In the genomic region with DNA sequence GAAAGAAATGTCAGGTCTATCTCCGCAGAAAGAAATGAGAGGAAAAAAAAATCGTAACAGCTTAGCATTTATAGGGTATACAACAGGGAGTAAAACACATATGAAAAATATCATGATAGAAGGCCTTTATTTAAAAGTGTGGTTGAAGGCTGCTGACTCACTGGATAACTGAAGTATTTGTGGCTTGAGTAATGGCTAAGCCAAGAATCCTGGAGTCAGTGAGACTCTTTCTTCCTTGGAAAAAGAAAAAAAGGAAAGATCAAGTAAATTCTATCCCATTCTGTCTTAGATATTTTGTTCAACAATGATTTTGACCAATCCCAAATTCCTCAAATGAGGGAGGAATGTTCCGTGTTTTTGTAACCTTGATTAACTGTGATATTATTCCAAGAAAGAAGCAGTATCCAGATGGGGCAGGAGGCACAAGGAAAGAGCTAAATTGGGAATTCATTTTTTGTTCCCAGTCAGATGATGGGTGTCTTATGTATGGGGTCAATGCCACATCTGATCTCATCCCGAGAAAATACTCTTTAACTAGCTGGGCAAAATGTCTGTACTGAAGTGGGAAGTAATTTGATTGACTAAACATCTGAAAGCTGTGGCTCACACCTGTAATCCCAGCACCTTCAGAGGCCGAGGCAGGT, we compare ENCODE assay signal across 1 cellular context.
TF ChIP-seq lines count a peak whose summit lies in the region.

No MANE protein-coding gene starts in this region.

TF ChIP-seq in SK-N-SH treated with all-trans-retinoic acid at 6 μM for 48 hours, 23 proteins besides CTCF, POLR2A, EP300 and RAD21 (continued from another document):
- TF ChIP-seq, protein P1, sequence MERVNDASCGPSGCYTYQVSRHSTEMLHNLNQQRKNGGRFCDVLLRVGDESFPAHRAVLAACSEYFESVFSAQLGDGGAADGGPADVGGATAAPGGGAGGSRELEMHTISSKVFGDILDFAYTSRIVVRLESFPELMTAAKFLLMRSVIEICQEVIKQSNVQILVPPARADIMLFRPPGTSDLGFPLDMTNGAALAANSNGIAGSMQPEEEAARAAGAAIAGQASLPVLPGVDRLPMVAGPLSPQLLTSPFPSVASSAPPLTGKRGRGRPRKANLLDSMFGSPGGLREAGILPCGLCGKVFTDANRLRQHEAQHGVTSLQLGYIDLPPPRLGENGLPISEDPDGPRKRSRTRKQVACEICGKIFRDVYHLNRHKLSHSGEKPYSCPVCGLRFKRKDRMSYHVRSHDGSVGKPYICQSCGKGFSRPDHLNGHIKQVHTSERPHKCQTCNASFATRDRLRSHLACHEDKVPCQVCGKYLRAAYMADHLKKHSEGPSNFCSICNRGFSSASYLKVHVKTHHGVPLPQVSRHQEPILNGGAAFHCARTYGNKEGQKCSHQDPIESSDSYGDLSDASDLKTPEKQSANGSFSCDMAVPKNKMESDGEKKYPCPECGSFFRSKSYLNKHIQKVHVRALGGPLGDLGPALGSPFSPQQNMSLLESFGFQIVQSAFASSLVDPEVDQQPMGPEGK (CRISPR knock-in tag; IDR thresholded peaks at IDR 0.05; ENCODE audit: borderline replicate concordance), result no peak
- peak; percentile 71; the same call in 1 of the 2 replicates for TF ChIP-seq TOX (CRISPR knock-in tag; IDR thresholded peaks at IDR 0.05; ENCODE audit: borderline replicate concordance)
- no peak for TF ChIP-seq ZFP3 (CRISPR knock-in tag; IDR thresholded peaks at IDR 0.05)
- TF ChIP-seq ZNF565 (CRISPR knock-in tag; conservative IDR thresholded peaks at IDR 0.05; ENCODE audit: low read depth), result no peak
- TF ChIP-seq, protein P2, sequence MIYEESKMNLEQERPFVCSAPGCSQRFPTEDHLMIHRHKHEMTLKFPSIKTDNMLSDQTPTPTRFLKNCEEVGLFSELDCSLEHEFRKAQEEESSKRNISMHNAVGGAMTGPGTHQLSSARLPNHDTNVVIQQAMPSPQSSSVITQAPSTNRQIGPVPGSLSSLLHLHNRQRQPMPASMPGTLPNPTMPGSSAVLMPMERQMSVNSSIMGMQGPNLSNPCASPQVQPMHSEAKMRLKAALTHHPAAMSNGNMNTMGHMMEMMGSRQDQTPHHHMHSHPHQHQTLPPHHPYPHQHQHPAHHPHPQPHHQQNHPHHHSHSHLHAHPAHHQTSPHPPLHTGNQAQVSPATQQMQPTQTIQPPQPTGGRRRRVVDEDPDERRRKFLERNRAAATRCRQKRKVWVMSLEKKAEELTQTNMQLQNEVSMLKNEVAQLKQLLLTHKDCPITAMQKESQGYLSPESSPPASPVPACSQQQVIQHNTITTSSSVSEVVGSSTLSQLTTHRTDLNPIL (CRISPR knock-in tag; IDR thresholded peaks at IDR 0.05; ENCODE audit: low read depth), result no peak
- TF ChIP-seq ESRRG (CRISPR knock-in tag; IDR thresholded peaks at IDR 0.05), result no peak
- TF ChIP-seq, protein P3, sequence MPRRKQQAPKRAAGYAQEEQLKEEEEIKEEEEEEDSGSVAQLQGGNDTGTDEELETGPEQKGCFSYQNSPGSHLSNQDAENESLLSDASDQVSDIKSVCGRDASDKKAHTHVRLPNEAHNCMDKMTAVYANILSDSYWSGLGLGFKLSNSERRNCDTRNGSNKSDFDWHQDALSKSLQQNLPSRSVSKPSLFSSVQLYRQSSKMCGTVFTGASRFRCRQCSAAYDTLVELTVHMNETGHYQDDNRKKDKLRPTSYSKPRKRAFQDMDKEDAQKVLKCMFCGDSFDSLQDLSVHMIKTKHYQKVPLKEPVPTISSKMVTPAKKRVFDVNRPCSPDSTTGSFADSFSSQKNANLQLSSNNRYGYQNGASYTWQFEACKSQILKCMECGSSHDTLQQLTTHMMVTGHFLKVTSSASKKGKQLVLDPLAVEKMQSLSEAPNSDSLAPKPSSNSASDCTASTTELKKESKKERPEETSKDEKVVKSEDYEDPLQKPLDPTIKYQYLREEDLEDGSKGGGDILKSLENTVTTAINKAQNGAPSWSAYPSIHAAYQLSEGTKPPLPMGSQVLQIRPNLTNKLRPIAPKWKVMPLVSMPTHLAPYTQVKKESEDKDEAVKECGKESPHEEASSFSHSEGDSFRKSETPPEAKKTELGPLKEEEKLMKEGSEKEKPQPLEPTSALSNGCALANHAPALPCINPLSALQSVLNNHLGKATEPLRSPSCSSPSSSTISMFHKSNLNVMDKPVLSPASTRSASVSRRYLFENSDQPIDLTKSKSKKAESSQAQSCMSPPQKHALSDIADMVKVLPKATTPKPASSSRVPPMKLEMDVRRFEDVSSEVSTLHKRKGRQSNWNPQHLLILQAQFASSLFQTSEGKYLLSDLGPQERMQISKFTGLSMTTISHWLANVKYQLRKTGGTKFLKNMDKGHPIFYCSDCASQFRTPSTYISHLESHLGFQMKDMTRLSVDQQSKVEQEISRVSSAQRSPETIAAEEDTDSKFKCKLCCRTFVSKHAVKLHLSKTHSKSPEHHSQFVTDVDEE (CRISPR knock-in tag; IDR thresholded peaks at IDR 0.05), result no peak
- TF ChIP-seq ZFP30 (CRISPR knock-in tag; IDR thresholded peaks at IDR 0.05), result no peak
- no peak for TF ChIP-seq SNAI2 (CRISPR knock-in tag; IDR thresholded peaks at IDR 0.05)
- TF ChIP-seq PPARA (CRISPR knock-in tag; IDR thresholded peaks at IDR 0.05; ENCODE audit: borderline replicate concordance), result no peak
- no peak for TF ChIP-seq ZNF8 (CRISPR knock-in tag; IDR thresholded peaks at IDR 0.05)
- TF ChIP-seq ZNF70 (CRISPR knock-in tag; IDR thresholded peaks at IDR 0.05), result no peak
- 0 out of 2 replicates have a peak, but pooled peaks have one; percentile 22 for TF ChIP-seq OSR1 (CRISPR knock-in tag; IDR thresholded peaks at IDR 0.05)
- TF ChIP-seq CSDC2 (CRISPR knock-in tag; IDR thresholded peaks at IDR 0.05), result no peak; the same call in 1 of the 2 replicates
- TF ChIP-seq BACH2 (CRISPR knock-in tag; IDR thresholded peaks at IDR 0.05; ENCODE audit: borderline replicate concordance), result no peak
- no peak for TF ChIP-seq RARB (CRISPR knock-in tag; IDR thresholded peaks at IDR 0.05)
